1 cellular context compared by ENCODE assay signal in genomic region chr1:145845514-145846161, GRCh38.
A peak's percentile ranks its signal among the peaks of the same experiment; 100 is the strongest.
TF ChIP-seq lines count a peak whose summit lies in the region.

Gene NUDT17 (plus strand): TSS chr1:145845630. CDS start chr1:145845641, 11 bp downstream.

TF ChIP-seq in HepG2, 621 proteins besides CTCF, POLR2A, EP300 and RAD21 (continued from another document and continues in another):
- TF ChIP-seq TGIF2 (CRISPR knock-in tag; IDR thresholded peaks at IDR 0.05) = peak; percentile 75
- peak; percentile 64; the same call in 1 of the 2 replicates for TF ChIP-seq IRF2 (CRISPR knock-in tag; IDR thresholded peaks at IDR 0.05)
- no peak for TF ChIP-seq PREB (CRISPR knock-in tag; IDR thresholded peaks at IDR 0.05)
- TF ChIP-seq ZBTB42 (CRISPR knock-in tag; IDR thresholded peaks at IDR 0.05) = no peak
- TF ChIP-seq SIN3B (IDR thresholded peaks at IDR 0.05; ENCODE audit: low read length) = no peak
- TF ChIP-seq MAX (IDR thresholded peaks at IDR 0.05) = peak; percentile 81
- no peak for TF ChIP-seq ZNF678 (CRISPR knock-in tag; IDR thresholded peaks at IDR 0.05)
- TF ChIP-seq POLR2AphosphoS5 (IDR thresholded peaks at IDR 0.05; ENCODE audit: low read depth, low read length) = no peak; the same call in 1 of the 2 replicates
- no peak for TF ChIP-seq NCOA1 (CRISPR knock-in tag; IDR thresholded peaks at IDR 0.05)
- no peak for TF ChIP-seq TSC22D2 (CRISPR knock-in tag; IDR thresholded peaks at IDR 0.05; ENCODE audit: borderline replicate concordance)
- peak; percentile 25; the same call in 1 of the 2 replicates for TF ChIP-seq GMEB1 (CRISPR knock-in tag; IDR thresholded peaks at IDR 0.05; ENCODE audit: borderline replicate concordance)
- no peak for TF ChIP-seq ZNF451 (CRISPR knock-in tag; IDR thresholded peaks at IDR 0.05)
- TF ChIP-seq ZNF710 (CRISPR knock-in tag; IDR thresholded peaks at IDR 0.05; ENCODE audit: borderline replicate concordance) = no peak
- 0 out of 2 replicates have a peak, but pooled peaks have one; percentile 13 for TF ChIP-seq ZNF547 (CRISPR knock-in tag; IDR thresholded peaks at IDR 0.05)
- TF ChIP-seq ZNF720 (CRISPR knock-in tag; IDR thresholded peaks at IDR 0.05) = no peak
- TF ChIP-seq HIVEP1 (CRISPR knock-in tag; IDR thresholded peaks at IDR 0.05) = peak; percentile 55; the same call in 1 of the 2 replicates
- no peak for TF ChIP-seq ZNF709 (CRISPR knock-in tag; IDR thresholded peaks at IDR 0.05)
- TF ChIP-seq ZNF501 (CRISPR knock-in tag; IDR thresholded peaks at IDR 0.05) = peak; percentile 60; the same call in 1 of the 2 replicates
- TF ChIP-seq ZFP36L1 (CRISPR knock-in tag; IDR thresholded peaks at IDR 0.05) = no peak
- no peak for TF ChIP-seq ZNF460 (CRISPR knock-in tag; IDR thresholded peaks at IDR 0.05; ENCODE audit: borderline replicate concordance)
- TF ChIP-seq PLSCR1 (CRISPR knock-in tag; IDR thresholded peaks at IDR 0.05; ENCODE audit: borderline replicate concordance) = no peak
- TF ChIP-seq MAFK (conservative IDR thresholded peaks at IDR 0.05 in 1 of 2, IDR thresholded peaks at IDR 0.05 in 1 of 2; ENCODE audit: low read length in 2 of 2) = no peak
- TF ChIP-seq ZNF234 (CRISPR knock-in tag; conservative IDR thresholded peaks at IDR 0.05) = no peak; the same call in 1 of the 2 replicates
- peak; percentile 58; the same call in 1 of the 2 replicates for TF ChIP-seq POLR2G (IDR thresholded peaks at IDR 0.05; ENCODE audit: low read depth, low read length)
- TF ChIP-seq ZNF510 (CRISPR knock-in tag; IDR thresholded peaks at IDR 0.05; ENCODE audit: low read depth) = no peak
- TF ChIP-seq ZNF350 (CRISPR knock-in tag; IDR thresholded peaks at IDR 0.05; ENCODE audit: borderline replicate concordance, low read depth) = peak; percentile 49; the same call in 1 of the 2 replicates
- TF ChIP-seq BCL6 (CRISPR knock-in tag; IDR thresholded peaks at IDR 0.05) = 0 out of 2 replicates have a peak, but pooled peaks have one; percentile 32
- TF ChIP-seq ZNF18 (CRISPR knock-in tag; IDR thresholded peaks at IDR 0.05; ENCODE audit: insufficient replicate concordance) = peak; percentile 68
- no peak for TF ChIP-seq ZNF33B (CRISPR knock-in tag; IDR thresholded peaks at IDR 0.05)
- no peak for TF ChIP-seq SKI (IDR thresholded peaks at IDR 0.05; ENCODE audit: partially characterized antibody)
- TF ChIP-seq ELF1 (CRISPR knock-in tag; IDR thresholded peaks at IDR 0.05) = peak; percentile 38
- no peak for TF ChIP-seq HHEX (CRISPR knock-in tag; IDR thresholded peaks at IDR 0.05)
- no peak for TF ChIP-seq KIAA2018 (CRISPR knock-in tag; IDR thresholded peaks at IDR 0.05; ENCODE audit: borderline replicate concordance)
- TF ChIP-seq AKNA (CRISPR knock-in tag; IDR thresholded peaks at IDR 0.05; ENCODE audit: borderline replicate concordance) = no peak
- TF ChIP-seq IKZF5 (CRISPR knock-in tag; IDR thresholded peaks at IDR 0.05) = no peak
- TF ChIP-seq MIER2 (CRISPR knock-in tag; IDR thresholded peaks at IDR 0.05) = no peak
- peak; percentile 60 for TF ChIP-seq XRCC5 (optimal IDR thresholded peaks at IDR 0.05; ENCODE audit: low read length)
- TF ChIP-seq STAG1 (CRISPR knock-in tag; IDR thresholded peaks at IDR 0.05) = peak; percentile 58
- no peak for TF ChIP-seq FOSL1 (CRISPR knock-in tag; IDR thresholded peaks at IDR 0.05; ENCODE audit: borderline replicate concordance)
- no peak for TF ChIP-seq ZC3H4 (CRISPR knock-in tag; IDR thresholded peaks at IDR 0.05; ENCODE audit: borderline replicate concordance)
